14 cellular contexts compared by ENCODE assay signal in genomic region chr5:143679777-143680176, GRCh38.
DNase-seq lines count a peak whose midpoint lies in the region; ATAC-seq, FAIRE-seq and TF ChIP-seq lines count a peak whose summit lies in the region.
"Had no signal": no experiment of that assay in that cellular context is flagged by ENCODE, and none has a peak within 500 bp of the region (broad histone marks: within the 10 kb centered on the region; RNA-seq: fewer than 3 reads in every experiment).

No MANE protein-coding gene starts in this region.

- CTCF ChIA-PET in activated CD4-positive, alpha-beta memory T cell treated with anti-CD3 and anti-CD28 coated beads, Interleukin-2, amount 10 ng/mL, durations not matched to agents 7 days and 5 days (lab: Charles Lee), result no interaction called here

- DNase-seq in AG10803 (ENCODE audit: low read depth) (peak; percentile 43), GM19239 (ENCODE audit: insufficient read length, low spot score) (no peak), dedifferentiated amniotic fluid mesenchymal stem cell (ENCODE audit: extremely low spot score) (no peak), globus pallidus (ENCODE audit: low spot score) (no peak), HPDE6-E6E7 (ENCODE audit: extremely low spot score) (no peak)
- DNase-seq in activated CD4-positive, alpha-beta memory T cell treated with anti-CD3 and anti-CD28 coated beads, Interleukin-2, amount 10 ng/mL, durations not matched to agents 7 days and 5 days, result no peak
- DNase-seq: activated B cell treated with CpG ODN at 0.5 μM for 24 hours, activated gamma-delta T cell treated with Interleukin-2 at 50 U/mL for 16 hours, NCI-H446 treated with DMSO at 0.1 percent for 48 hours, nephron progenitor cell had no signal

- FAIRE-seq in GM19239 (lab: Jason Lieb, UNC) (peak; percentile 37), islet of Langerhans (lab: Jason Lieb, UNC) (peak; percentile 69)
- FAIRE-seq: colon, frontal cortex had no signal

- no peaks in the 10 kb centered on the region for H3K27me3 Mint-ChIP-seq in activated CD4-positive, alpha-beta memory T cell treated with anti-CD3 and anti-CD28 coated beads, Interleukin-2, amount 10 ng/mL, durations not matched to agents 7 days and 5 days
- H3K27me3 Mint-ChIP-seq: activated B cell treated with CpG ODN at 0.5 μM for 24 hours had no signal

- peak; percentile 58 for ATAC-seq in SK-N-SH treated with all-trans-retinoic acid at 6 μM for 48 hours

- H3K4me1 Mint-ChIP-seq in activated CD4-positive, alpha-beta memory T cell treated with anti-CD3 and anti-CD28 coated beads, Interleukin-2, amount 10 ng/mL, durations not matched to agents 7 days and 5 days, result peaks cover 15% of the 10 kb centered on the region

- TF ChIP-seq CTCF in AG10803 (conservative IDR thresholded peaks at IDR 0.05; ENCODE audit: low read length), result no peak

- H3K4me3 Mint-ChIP-seq in activated CD4-positive, alpha-beta memory T cell treated with anti-CD3 and anti-CD28 coated beads, Interleukin-2, amount 10 ng/mL, durations not matched to agents 7 days and 5 days, result no peak overlapping the region
- H3K4me3 Mint-ChIP-seq: activated B cell treated with CpG ODN at 0.5 μM for 24 hours, nephron progenitor cell had no signal

- H3K9me3 Mint-ChIP-seq in activated CD4-positive, alpha-beta memory T cell treated with anti-CD3 and anti-CD28 coated beads, Interleukin-2, amount 10 ng/mL, durations not matched to agents 7 days and 5 days, result no peaks in the 10 kb centered on the region
- H3K9me3 Mint-ChIP-seq: activated B cell treated with CpG ODN at 0.5 μM for 24 hours, nephron progenitor cell had no signal

- H3K27ac Mint-ChIP-seq in activated CD4-positive, alpha-beta memory T cell treated with anti-CD3 and anti-CD28 coated beads, Interleukin-2, amount 10 ng/mL, durations not matched to agents 7 days and 5 days, result no peak overlapping the region
- H3K27ac Mint-ChIP-seq: activated B cell treated with CpG ODN at 0.5 μM for 24 hours, nephron progenitor cell had no signal

- no peaks in the 10 kb centered on the region for H3K36me3 Mint-ChIP-seq in activated CD4-positive, alpha-beta memory T cell treated with anti-CD3 and anti-CD28 coated beads, Interleukin-2, amount 10 ng/mL, durations not matched to agents 7 days and 5 days (ENCODE audit: low read depth)

- POLR2A ChIA-PET in activated CD4-positive, alpha-beta memory T cell treated with anti-CD3 and anti-CD28 coated beads, Interleukin-2, amount 10 ng/mL, durations not matched to agents 7 days and 5 days (lab: Charles Lee), result no interaction called here

- H3K4me3 ChIP-seq in AG10803 (ENCODE audit: low read length), result no peak overlapping the region

TF ChIP-seq in SK-N-SH treated with all-trans-retinoic acid at 6 μM for 48 hours, 23 proteins besides CTCF, POLR2A, EP300 and RAD21:
- TF ChIP-seq ZNF70 (CRISPR knock-in tag; IDR thresholded peaks at IDR 0.05) (no peak), TOX (CRISPR knock-in tag; IDR thresholded peaks at IDR 0.05; ENCODE audit: borderline replicate concordance) (0 out of 2 replicates have a peak, but pooled peaks have one; percentile 20)
